15 cellular contexts compared by ENCODE assay signal in the genomic region with DNA sequence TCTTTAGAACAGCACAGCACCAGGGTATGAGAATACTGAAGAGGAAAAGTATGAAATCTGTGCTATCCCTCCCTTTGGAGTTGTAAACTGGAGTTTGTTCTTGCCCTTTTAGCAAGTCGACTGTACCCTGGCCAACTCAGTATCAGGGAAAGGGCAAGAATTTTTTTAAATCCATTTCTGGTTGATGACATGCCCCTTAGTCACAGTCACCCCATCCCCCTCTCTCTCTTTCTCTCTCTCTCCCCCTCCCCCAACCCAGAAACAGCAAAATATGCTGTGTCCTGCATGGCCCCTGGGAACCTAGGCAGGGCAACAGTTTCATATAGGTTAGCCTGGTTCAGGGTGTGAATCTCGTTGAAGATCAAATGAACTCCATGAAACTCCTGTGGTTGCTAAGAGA.
DNase-seq lines count a peak whose midpoint lies in the region; ATAC-seq and TF ChIP-seq lines count a peak whose summit lies in the region.
"Had no signal": no experiment of that assay in that cellular context is flagged by ENCODE, and none has a peak within 500 bp of the region (broad histone marks: within the 10 kb centered on the region; RNA-seq: fewer than 3 reads in every experiment).

No MANE protein-coding gene starts in this region.

- H3K9ac ChIP-seq in smooth muscle cell (ENCODE audit: low read depth): peak overlapping the region; percentile 58

- no peaks in the 10 kb centered on the region for H3K36me3 ChIP-seq in smooth muscle cell (ENCODE audit: low read depth)
- H3K36me3 ChIP-seq: cardiac muscle cell, MG63 had no signal

- in situ Hi-C loops in GM13976 (cut with MboI; ENCODE audit: low sequenced_read_pairs, unreplicated experiment): no loop called here

- H3K27me3 Mint-ChIP-seq in activated naive CD4-positive, alpha-beta T cell treated with anti-CD3 and anti-CD28 coated beads, Interleukin-2, amount 50 U/mL, for 24 hours: no peaks in the 10 kb centered on the region
- H3K27me3 Mint-ChIP-seq: progenitor cell of endocrine pancreas had no signal

- peak overlapping the region; percentile 76 for H3K4me2 ChIP-seq in smooth muscle cell

- peak overlapping the region; percentile 75 for H3K27ac Mint-ChIP-seq in activated naive CD4-positive, alpha-beta T cell treated with anti-CD3 and anti-CD28 coated beads, Interleukin-2, amount 50 U/mL, for 24 hours
- H3K27ac Mint-ChIP-seq: progenitor cell of endocrine pancreas had no signal

- TF ChIP-seq CTCF in epithelial cell of esophagus (IDR thresholded peaks at IDR 0.05; ENCODE audit: insufficient read depth, low read depth, low read length, missing control alignments): no peak
- no peak for TF ChIP-seq CTCF in smooth muscle cell (IDR thresholded peaks at IDR 0.05; ENCODE audit: borderline replicate concordance, insufficient read depth, poor library complexity, severe bottlenecking)
- TF ChIP-seq CTCF in GM13976 (IDR thresholded peaks at IDR 0.05; ENCODE audit: borderline replicate concordance, control extremely low read depth, extremely low read depth, insufficient read depth, missing control alignments): no peak

- no peak overlapping the region for H2AFZ ChIP-seq in smooth muscle cell (ENCODE audit: low read depth)

- 20% methylated on average over 2 of the region's 2 CpGs for WGBS in smooth muscle cell (ENCODE audit: low lambda C conversion rate)

- peaks cover 24% of the 10 kb centered on the region for H3K4me1 ChIP-seq in smooth muscle cell (ENCODE audit: low read depth)

- no peaks in the 10 kb centered on the region for H3K36me3 Mint-ChIP-seq in activated naive CD4-positive, alpha-beta T cell treated with anti-CD3 and anti-CD28 coated beads, Interleukin-2, amount 50 U/mL, for 24 hours

- no peaks in the 10 kb centered on the region for H3K9me3 Mint-ChIP-seq in activated naive CD4-positive, alpha-beta T cell treated with anti-CD3 and anti-CD28 coated beads, Interleukin-2, amount 50 U/mL, for 24 hours

- no peaks in the 10 kb centered on the region for H3K79me2 ChIP-seq in smooth muscle cell (ENCODE audit: low read depth)

- H3K4me3 ChIP-seq in epithelial cell of esophagus (ENCODE audit: low read length) (no peak overlapping the region), smooth muscle cell (no peak overlapping the region)
- H3K4me3 ChIP-seq: cardiac muscle cell, MG63 had no signal

- no peaks in the 10 kb centered on the region for H4K20me1 ChIP-seq in smooth muscle cell (ENCODE audit: low read depth)

- DNase-seq in activated naive CD4-positive, alpha-beta T cell treated with anti-CD3 and anti-CD28 coated beads, Interleukin-2, amount 50 U/mL, for 16 hours: no peak
- DNase-seq in RKO (ENCODE audit: low spot score): peak; percentile 11
- peak; percentile 26 for DNase-seq in epithelial cell of esophagus (ENCODE audit: low read depth)
- no peak for DNase-seq in smooth muscle cell (lab: John Stamatoyannopoulos, UW; ENCODE audit: unreplicated experiment)
- DNase-seq in GM13976 (ENCODE audit: low spot score): no peak
- no peak for DNase-seq in NCI-H187 treated with DMSO at 0.1 percent for 48 hours (lab: John Stamatoyannopoulos, UW)
- DNase-seq: DND-41; MG63; midbrain; stimulated activated naive CD4-positive, alpha-beta T cell treated with Interleukin-2 at 50 U/mL for 16 hours; T-helper 9 cell had no signal

- peak overlapping the region; percentile 92 for H3K27ac ChIP-seq in smooth muscle cell (ENCODE audit: low read depth)
- H3K27ac ChIP-seq: cardiac muscle cell had no signal

- peaks cover 15% of the 10 kb centered on the region for H3K4me1 Mint-ChIP-seq in activated naive CD4-positive, alpha-beta T cell treated with anti-CD3 and anti-CD28 coated beads, Interleukin-2, amount 50 U/mL, for 24 hours

- ATAC-seq in HG03565 (IDR thresholded peaks at IDR 0.05; ENCODE audit: unreplicated experiment): no peak

- no peak overlapping the region for H3K4me3 Mint-ChIP-seq in activated naive CD4-positive, alpha-beta T cell treated with anti-CD3 and anti-CD28 coated beads, Interleukin-2, amount 50 U/mL, for 24 hours

- H3K27me3 ChIP-seq in smooth muscle cell (ENCODE audit: low read depth): no peaks in the 10 kb centered on the region
- H3K27me3 ChIP-seq: cardiac muscle cell, MG63 had no signal

- H3F3A ChIP-seq in smooth muscle cell (ENCODE audit: low read depth): peaks cover 9% of the 10 kb centered on the region

- no peaks in the 10 kb centered on the region for H3K9me3 ChIP-seq in smooth muscle cell (replicated peaks; ENCODE audit: low read depth)
- H3K9me3 ChIP-seq: MG63 had no signal

Comparison
In these comparisons a context has a peak if more than half of its experiments do, and no peak if none do; other contexts are left out.
1. DNase-seq: peak in RKO (single experiment) and epithelial cell of esophagus (single experiment); none in activated naive CD4-positive, alpha-beta T cell treated with anti-CD3 and anti-CD28 coated beads, Interleukin-2, amount 50 U/mL, for 16 hours (single experiment), smooth muscle cell (single experiment), GM13976 (single experiment) and NCI-H187 treated with DMSO at 0.1 percent for 48 hours (single experiment).